Comparison of ENCODE assay signal across 9 cellular contexts in genomic region chr1:46036894-46037596, GRCh38.
A peak's percentile ranks its signal among the peaks of the same experiment; 100 is the strongest.
DNase-seq lines count a peak whose midpoint lies in the region; ATAC-seq and TF ChIP-seq lines count a peak whose summit lies in the region.
"Had no signal": no experiment of that assay in that cellular context is flagged by ENCODE, and none has a peak within 500 bp of the region (broad histone marks: within the 10 kb centered on the region; RNA-seq: fewer than 3 reads in every experiment).

No MANE protein-coding gene starts in this region.

- H3K79me2 ChIP-seq in trophoblast cell (ENCODE audit: control insufficient read depth, insufficient read depth, low read length, poor library complexity): no peaks in the 10 kb centered on the region

- no peak overlapping the region for H2BK12ac ChIP-seq in trophoblast cell (ENCODE audit: low read length)

- no peak for TF ChIP-seq EP300 in upper lobe of left lung (IDR thresholded peaks at IDR 0.05)

- no peak overlapping the region for H4K91ac ChIP-seq in trophoblast cell (ENCODE audit: low read depth, low read length)

- no peak overlapping the region for H2BK5ac ChIP-seq in trophoblast cell (ENCODE audit: low read depth, low read length, poor library complexity)

- H3K9ac ChIP-seq in trophoblast cell (ENCODE audit: low read length): no peak overlapping the region

- no peaks in the 10 kb centered on the region for H3K27me3 Mint-ChIP-seq in activated naive CD4-positive, alpha-beta T cell treated with anti-CD3 and anti-CD28 coated beads for 36 hours (ENCODE audit: low read depth)

- H3K4me3 ChIP-seq in trophoblast cell (ENCODE audit: low read depth, low read length) (no peak overlapping the region), upper lobe of left lung (no peak overlapping the region)
- H3K4me3 ChIP-seq: BLaER1 treated with 17β-estradiol and CSF1 and Interleukin-3, amounts not matched to agents 10 nM and 100 nM had no signal

- no peaks in the 10 kb centered on the region for H3K9me3 ChIP-seq in trophoblast cell (ENCODE audit: insufficient read depth, low read depth, low read length)
- H3K9me3 ChIP-seq in upper lobe of left lung: no peaks in the 10 kb centered on the region
- H3K9me3 ChIP-seq: BLaER1 treated with 17β-estradiol and CSF1 and Interleukin-3, amounts not matched to agents 10 nM and 100 nM had no signal

- intact Hi-C loops in activated naive CD4-positive, alpha-beta T cell treated with anti-CD3 and anti-CD28 coated beads for 36 hours (cut with micrococcal nuclease): loop anchor here (1.0 to 10.0 kb wide), 3 partner anchors 142 to 308 kb away; partner anchors contain the start of gene NSUN4

- H3K27ac Mint-ChIP-seq in activated naive CD4-positive, alpha-beta T cell treated with anti-CD3 and anti-CD28 coated beads for 36 hours: no peak overlapping the region

- TF ChIP-seq POLR2A in upper lobe of left lung (IDR thresholded peaks at IDR 0.05): no peak

- no peak overlapping the region for H3K27ac ChIP-seq in trophoblast cell (ENCODE audit: low read depth, low read length)
- H3K27ac ChIP-seq in upper lobe of left lung: peak overlapping the region in 1 of 4 donors; percentile 27
- H3K27ac ChIP-seq: BLaER1 treated with 17β-estradiol and CSF1 and Interleukin-3, amounts not matched to agents 10 nM and 100 nM had no signal

- H3K4me1 Mint-ChIP-seq in activated naive CD4-positive, alpha-beta T cell treated with anti-CD3 and anti-CD28 coated beads for 36 hours (ENCODE audit: low read depth): no peaks in the 10 kb centered on the region

- H3K4me3 Mint-ChIP-seq in activated naive CD4-positive, alpha-beta T cell treated with anti-CD3 and anti-CD28 coated beads for 36 hours: no peak overlapping the region

- no peak overlapping the region for H3K23ac ChIP-seq in trophoblast cell (ENCODE audit: low read length)

- no peak overlapping the region for H2AFZ ChIP-seq in trophoblast cell (ENCODE audit: insufficient read depth, low read length, poor library complexity)

- ATAC-seq in SK-N-SH treated with all-trans-retinoic acid at 6 μM for 48 hours (peak; percentile 84), upper lobe of left lung (ENCODE audit: low FRiP score in 2 of 2) (peak; percentile 81 to 89)

- H3K27me3 ChIP-seq in trophoblast cell (ENCODE audit: insufficient read depth, low read length): no peaks in the 10 kb centered on the region
- H3K27me3 ChIP-seq in upper lobe of left lung: no peaks in the 10 kb centered on the region
- H3K27me3 ChIP-seq: BLaER1 treated with 17β-estradiol and CSF1 and Interleukin-3, amounts not matched to agents 10 nM and 100 nM had no signal

- H3K4ac ChIP-seq in trophoblast cell (ENCODE audit: low read depth, low read length): no peak overlapping the region

- no peak overlapping the region for H3K4me2 ChIP-seq in trophoblast cell (ENCODE audit: low read length)

- no peak overlapping the region for H3K18ac ChIP-seq in trophoblast cell (ENCODE audit: low read length)

- H3K14ac ChIP-seq in trophoblast cell (ENCODE audit: low read length): no peak overlapping the region

- H2BK120ac ChIP-seq in trophoblast cell (ENCODE audit: insufficient read depth, low read length, poor library complexity): no peak overlapping the region

- H4K8ac ChIP-seq in trophoblast cell (ENCODE audit: low read depth, low read length): no peak overlapping the region

- H3K4me1 ChIP-seq in trophoblast cell (ENCODE audit: control insufficient read depth in 1 of 2, insufficient read depth in 2 of 2, low read length in 2 of 2): no peaks in the 10 kb centered on the region
- H3K4me1 ChIP-seq in upper lobe of left lung: peaks cover 19 to 39% (median 32%) of the 10 kb centered on the region in 4 donors

- CTCF ChIA-PET in activated naive CD4-positive, alpha-beta T cell treated with anti-CD3 and anti-CD28 coated beads for 36 hours (lab: Charles Lee): interaction anchor here (0.6 to 7.6 kb wide), 16 partner anchors 12 to 208 kb away, joined by 3 to 98 read pairs (median 4); partner anchors contain the start of genes P3R3URF and PIK3R3

- no peak overlapping the region for H4K12ac ChIP-seq in trophoblast cell (ENCODE audit: low read depth, low read length)

- TF ChIP-seq CTCF in upper lobe of left lung (IDR thresholded peaks at IDR 0.05): peak; percentile 94 to 97 (median 96)

- H3K79me1 ChIP-seq in trophoblast cell (ENCODE audit: low read length): no peaks in the 10 kb centered on the region

- DNase-seq in NCI-H187 (lab: John Stamatoyannopoulos, UW): peak; percentile 54 to 73
- DNase-seq in NCI-H187 treated with DMSO at 0.1 percent for 48 hours (lab: John Stamatoyannopoulos, UW): no peak
- DNase-seq in NAMALWA (ENCODE audit: low spot score): peak; percentile 90
- DNase-seq in activated naive CD4-positive, alpha-beta T cell treated with anti-CD3 and anti-CD28 coated beads for 36 hours: peak; percentile 91
- DNase-seq in glomerular visceral epithelial cell (ENCODE audit: extremely low spot score): peak; percentile 83
- DNase-seq in trophoblast cell: peak; percentile 77 to 95
- DNase-seq in upper lobe of left lung: peak in 1 of 2 donors; percentile 85

- no peaks in the 10 kb centered on the region for H3K36me3 Mint-ChIP-seq in activated naive CD4-positive, alpha-beta T cell treated with anti-CD3 and anti-CD28 coated beads for 36 hours (ENCODE audit: low read depth)

- WGBS in trophoblast cell (ENCODE audit: extremely low coverage, insufficient coverage, insufficient read length): no CpG with 5 or more reads among the region's 9 CpGs
- whole genome bisulfite sequencing in upper lobe of left lung, 2 donors: 14 to 20% methylated on average over 7 to 9 of the region's 9 CpGs

- no peak overlapping the region for H2AK5ac ChIP-seq in trophoblast cell (ENCODE audit: low read length)

- H3K36me3 ChIP-seq in trophoblast cell (ENCODE audit: control insufficient read depth in 1 of 2, insufficient read depth in 2 of 2, low read length in 2 of 2) (peaks cover 27 to 30% of the 10 kb centered on the region in 2 experiments), upper lobe of left lung (peaks cover 0 to 42% (median 8%) of the 10 kb centered on the region in 4 donors)

- H3K9me3 Mint-ChIP-seq in activated naive CD4-positive, alpha-beta T cell treated with anti-CD3 and anti-CD28 coated beads for 36 hours: no peaks in the 10 kb centered on the region

TF ChIP-seq in SK-N-SH treated with all-trans-retinoic acid at 6 μM for 48 hours, 23 proteins besides CTCF, POLR2A, EP300 and RAD21:
- TF ChIP-seq ZFP30 (CRISPR knock-in tag; IDR thresholded peaks at IDR 0.05) (no peak), CREB5 (CRISPR knock-in tag; IDR thresholded peaks at IDR 0.05; ENCODE audit: low read depth) (no peak), ARNTL (CRISPR knock-in tag; IDR thresholded peaks at IDR 0.05; ENCODE audit: borderline replicate concordance, low read depth) (no peak), PATZ1 (CRISPR knock-in tag; IDR thresholded peaks at IDR 0.05; ENCODE audit: borderline replicate concordance) (no peak), ZC3H10 (CRISPR knock-in tag; IDR thresholded peaks at IDR 0.05) (no peak), POU6F1 (CRISPR knock-in tag; IDR thresholded peaks at IDR 0.05; ENCODE audit: borderline replicate concordance, low read depth) (no peak), ZFP3 (CRISPR knock-in tag; IDR thresholded peaks at IDR 0.05) (no peak), TCF4 (CRISPR knock-in tag; IDR thresholded peaks at IDR 0.05; ENCODE audit: borderline replicate concordance) (no peak), ESRRG (CRISPR knock-in tag; IDR thresholded peaks at IDR 0.05) (no peak)
